ENCODE assay signal across 1 cellular context in the genomic region with DNA sequence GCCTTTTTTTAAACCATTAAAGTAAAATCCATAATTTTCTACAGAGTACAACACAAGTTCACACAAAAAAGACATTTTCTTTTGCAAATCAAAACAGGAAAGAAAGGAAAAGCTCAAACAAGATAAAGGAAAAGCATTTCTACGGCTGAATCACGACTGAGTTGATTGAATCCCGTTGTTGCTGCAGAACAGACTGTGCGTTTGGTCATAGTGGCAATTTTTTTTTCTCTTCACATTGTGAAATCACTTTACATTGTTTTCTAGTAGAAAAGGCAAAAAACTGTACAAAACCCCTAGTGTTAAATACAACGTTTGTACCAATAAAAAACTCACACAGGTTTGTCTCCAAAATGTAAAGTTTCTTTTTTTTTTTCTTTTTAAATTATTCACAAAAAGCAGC.
TF ChIP-seq lines count a peak whose summit lies in the region.

No MANE protein-coding gene starts in this region.

TF ChIP-seq in endothelial cell of umbilical vein, 7 proteins besides CTCF, POLR2A, EP300 and RAD21:
- TF ChIP-seq EZH2 (IDR thresholded peaks at IDR 0.05; ENCODE audit: borderline replicate concordance, low read depth, low read length, severe bottlenecking) (no peak), FOS (IDR thresholded peaks at IDR 0.05; ENCODE audit: borderline replicate concordance, insufficient read depth, low read length) (peak; percentile 27)
